ENCODE assay signal across 27 cellular contexts in genomic region chr9:112042769-112043168, GRCh38.
DNase-seq lines count a peak whose midpoint lies in the region; ATAC-seq and TF ChIP-seq lines count a peak whose summit lies in the region.
"Had no signal": no experiment of that assay in that cellular context is flagged by ENCODE, and none has a peak within 500 bp of the region (broad histone marks: within the 10 kb centered on the region; RNA-seq: fewer than 3 reads in every experiment).

No MANE protein-coding gene starts in this region.

- no peaks in the 10 kb centered on the region for H4K20me1 ChIP-seq in SK-N-SH (ENCODE audit: insufficient read depth)

- ATAC-seq in foreskin keratinocyte (no peak), HG02610 (IDR thresholded peaks at IDR 0.05; ENCODE audit: unreplicated experiment) (no peak)

- H3K36me3 Mint-ChIP-seq in HFFc6 (ENCODE audit: low read depth), result peaks cover 28% of the 10 kb centered on the region

- no peak overlapping the region for H2AFZ ChIP-seq in SK-N-SH (ENCODE audit: low read depth)

- H3K9ac ChIP-seq in SK-N-SH, result peak overlapping the region; percentile 57; the same call in 1 of the 2 replicates
- H3K9ac ChIP-seq in skeletal muscle satellite cell (ENCODE audit: low read depth, low read length), result peak overlapping the region; percentile 77

- H3K79me2 ChIP-seq in SK-N-SH (ENCODE audit: insufficient read depth), result no peaks in the 10 kb centered on the region

- DNase-seq in HFFc6 (no peak), SK-N-SH (no peak), foreskin keratinocyte (no peak), GM19238 (ENCODE audit: insufficient read length, low spot score) (no peak)
- no peak for DNase-seq in stimulated activated naive CD4-positive, alpha-beta T cell treated with Interleukin-2 at 50 U/mL for 16 hours (lab: John Stamatoyannopoulos, UW)
- DNase-seq: activated CD4-positive, alpha-beta T cell treated with anti-CD3 and anti-CD28 coated beads for 48 hours; activated naive CD4-positive, alpha-beta T cell treated with anti-CD3 and anti-CD28 coated beads, Interleukin-2, amount 10 ng/mL, durations not matched to agents 7 days and 5 days; activated T-cell treated with anti-CD3 and anti-CD28 coated beads, Interleukin-2, amount 50 U/mL, for 48 hours; amygdala; CD4-positive, alpha-beta T cell; glutamatergic neuron; Kasumi-1; kidney glomerular epithelial cell; naive B cell; NCI-H1694 treated with DMSO at 0.1 percent for 48 hours; NCI-H2171 treated with DMSO at 0.1 percent for 48 hours; NCI-H524 treated with DMSO at 0.1 percent for 48 hours; ovary; stimulated activated CD4-positive, alpha-beta T cell treated with anti-CD3 and anti-CD28 coated beads, Interleukin-12 subunit alpha, Interleukin-12 subunit beta, amount 100 ng/mL, for 4 hours; stimulated activated CD4-positive, alpha-beta T cell treated with anti-CD3 and anti-CD28 coated beads, Interleukin-4, amount 100 ng/mL, for 4 hours; stimulated activated naive CD4-positive, alpha-beta T cell; T-helper 2 cell; thyroid gland had no signal

- TF ChIP-seq RAD21 in SK-N-SH (IDR thresholded peaks at IDR 0.05; ENCODE audit: low read length), result no peak

- TF ChIP-seq CTCF in HFFc6 (IDR thresholded peaks at IDR 0.05) (no peak), SK-N-SH (IDR thresholded peaks at IDR 0.05) (no peak), foreskin keratinocyte (conservative IDR thresholded peaks at IDR 0.05) (no peak)

- H3F3A ChIP-seq in SK-N-SH (replicated peaks; ENCODE audit: insufficient read depth), result peaks cover 29% of the 10 kb centered on the region

- no peak overlapping the region; the same call in 1 of the 2 replicates for H3K4me2 ChIP-seq in SK-N-SH
- peak overlapping the region; percentile 5 for H3K4me2 ChIP-seq in skeletal muscle satellite cell (ENCODE audit: low read length)

- H3K4me1 Mint-ChIP-seq in HFFc6 (ENCODE audit: low read depth), result peaks cover 95% of the 10 kb centered on the region

- H3K36me3 ChIP-seq in SK-N-SH (replicated peaks in 1 of 2; ENCODE audit: control insufficient read depth in 1 of 2, insufficient read depth in 2 of 2, low read length in 1 of 2), result no peaks in the 10 kb centered on the region
- no peaks in the 10 kb centered on the region for H3K36me3 ChIP-seq in skeletal muscle satellite cell (ENCODE audit: insufficient read depth, low read length)
- H3K36me3 ChIP-seq: cardiac muscle cell, ovary, thyroid gland had no signal

- H3K27ac Mint-ChIP-seq in HFFc6, result peak overlapping the region; percentile 81
- H3K27ac Mint-ChIP-seq: activated naive CD4-positive, alpha-beta T cell treated with anti-CD3 and anti-CD28 coated beads, Interleukin-2, amount 10 ng/mL, durations not matched to agents 7 days and 5 days; CD4-positive, alpha-beta T cell; dendritic cell treated with granulocyte-macrophage colony-stimulating factor and Interleukin-4, amounts not matched to agents 40 ng/mL and 50 ng/mL, for 4 days had no signal

- no peaks in the 10 kb centered on the region for H3K9me2 ChIP-seq in SK-N-SH

- 93% methylated on average over 5 of the region's 5 CpGs for WGBS in SK-N-SH (ENCODE audit: low lambda C conversion rate)

- H3K27me3 ChIP-seq in SK-N-SH (ENCODE audit: insufficient read depth) (no peaks in the 10 kb centered on the region), foreskin keratinocyte (no peaks in the 10 kb centered on the region), skeletal muscle satellite cell (ENCODE audit: control insufficient read depth, insufficient read depth, low read length) (no peaks in the 10 kb centered on the region)
- H3K27me3 ChIP-seq: cardiac muscle cell, ovary, thyroid gland had no signal

- H3K4me3 ChIP-seq in SK-N-SH (ENCODE audit: low read depth in 2 of 2, low read length in 1 of 2) (no peak overlapping the region), skeletal muscle satellite cell (ENCODE audit: low read length) (no peak overlapping the region)
- H3K4me3 ChIP-seq: cardiac muscle cell, ovary, thyroid gland had no signal

- H3K27ac ChIP-seq in SK-N-SH (ENCODE audit: low read depth in 2 of 2, low read length in 1 of 2) (peak overlapping the region; percentile 63 to 75; a peak in 3 of 4 replicates), foreskin keratinocyte (peak overlapping the region; percentile 83)
- H3K27ac ChIP-seq: cardiac muscle cell, ovary, thyroid gland had no signal

- no peak for TF ChIP-seq EP300 in SK-N-SH (IDR thresholded peaks at IDR 0.05; ENCODE audit: borderline replicate concordance in 1 of 2, low read depth in 1 of 2, low read length in 1 of 2)

- H3K9me3 ChIP-seq in SK-N-SH (0 out of 2 replicates have a peak, but pooled peaks cover under 1% of the 10 kb centered on the region), skeletal muscle satellite cell (replicated peaks; ENCODE audit: low read length) (peaks cover 1% of the 10 kb centered on the region)
- H3K9me3 ChIP-seq: ovary, thyroid gland had no signal

- POLR2A ChIA-PET in SK-N-SH (lab: Yijun Ruan, JAX), result no interaction called here

- peaks cover 0 to 33% of the 10 kb centered on the region in 2 experiments; a peak in 3 of 4 replicates for H3K4me1 ChIP-seq in SK-N-SH (ENCODE audit: control insufficient read depth in 1 of 2, insufficient read depth in 2 of 2, low read depth in 1 of 2, low read length in 1 of 2)
- peaks cover 51% of the 10 kb centered on the region for H3K4me1 ChIP-seq in foreskin keratinocyte
- H3K4me1 ChIP-seq in skeletal muscle satellite cell (ENCODE audit: control insufficient read depth, insufficient read depth, low read length), result peaks cover 70% of the 10 kb centered on the region
- H3K4me1 ChIP-seq: thyroid gland had no signal

- H3K9me3 Mint-ChIP-seq in HFFc6, result peaks cover 8% of the 10 kb centered on the region
- H3K9me3 Mint-ChIP-seq: CD4-positive, alpha-beta T cell had no signal

- no peaks in the 10 kb centered on the region; the same call in 1 of the 2 replicates for H3K27me3 Mint-ChIP-seq in HFFc6 (ENCODE audit: insufficient read depth)
- H3K27me3 Mint-ChIP-seq: dendritic cell treated with granulocyte-macrophage colony-stimulating factor and Interleukin-4, amounts not matched to agents 40 ng/mL and 50 ng/mL, for 4 days; naive B cell had no signal

- H3K4me3 Mint-ChIP-seq in HFFc6, result no peak overlapping the region
- H3K4me3 Mint-ChIP-seq: activated naive CD4-positive, alpha-beta T cell treated with anti-CD3 and anti-CD28 coated beads, Interleukin-2, amount 10 ng/mL, durations not matched to agents 7 days and 5 days; CD4-positive, alpha-beta T cell; dendritic cell treated with granulocyte-macrophage colony-stimulating factor and Interleukin-4, amounts not matched to agents 40 ng/mL and 50 ng/mL, for 4 days; naive B cell had no signal

- CTCF ChIA-PET in SK-N-SH (lab: Yijun Ruan, JAX), result no interaction called here

TF ChIP-seq in SK-N-SH, 30 proteins besides CTCF, POLR2A, EP300 and RAD21:
- TF ChIP-seq USF2 (IDR thresholded peaks at IDR 0.05; ENCODE audit: borderline replicate concordance, low read depth, low read length) (no peak), REST (IDR thresholded peaks at IDR 0.05; ENCODE audit: low read depth, low read length) (no peak), RFX5 (IDR thresholded peaks at IDR 0.05; ENCODE audit: low read length) (no peak)
